In genomic region chr22:42560781-42561180, GRCh38 we compare ENCODE assay signal across 9 cellular contexts. TPM values are rescaled to one million over a fixed set of nuclear protein-coding genes. Genes with fewer than 3 reads are reported as not detected.
DNase-seq lines count a peak whose midpoint lies in the region; ATAC-seq and TF ChIP-seq lines count a peak whose summit lies in the region.
"Had no signal": no experiment of that assay in that cellular context is flagged by ENCODE, and none has a peak within 500 bp of the region (broad histone marks: within the 10 kb centered on the region; RNA-seq: fewer than 3 reads in every experiment).

No MANE protein-coding gene starts in this region.

- ATAC-seq in RWPE2 (ENCODE audit: low read depth) (0 out of 3 replicates have a peak, but pooled peaks have one; percentile 8), GM19463 (IDR thresholded peaks at IDR 0.05; ENCODE audit: unreplicated experiment) (no peak)

- H3K27me3 ChIP-seq in RWPE2 (ENCODE audit: insufficient read depth, poor library complexity, severe bottlenecking) (no peaks in the 10 kb centered on the region), thyroid gland (no peaks in the 10 kb centered on the region)

- 22 to 56% methylated on average over 7 of the region's 7 CpGs for WGBS in thyroid gland, 2 donors
- 76 to 77% methylated on average over 7 of the region's 7 CpGs for WGBS in lower leg skin, 2 donors

- H3K9me3 ChIP-seq in RWPE2 (ENCODE audit: severe bottlenecking) (no peaks in the 10 kb centered on the region), thyroid gland (no peaks in the 10 kb centered on the region)

- intact Hi-C loops in activated CD4-positive, alpha-beta T cell treated with anti-CD3 and anti-CD28 coated beads, Interleukin-2, amount 10 ng/mL, durations not matched to agents 24 days and 14 days (cut with micrococcal nuclease): no loop called here
- intact Hi-C loops in thyroid gland (cut with DNase I): no loop called here
- intact Hi-C loops in lower leg skin (cut with DNase I; ENCODE audit: low total_unique reads): no loop called here

- H3K9me3 Mint-ChIP-seq in activated CD4-positive, alpha-beta T cell treated with anti-CD3 and anti-CD28 coated beads, Interleukin-2, amount 10 ng/mL, durations not matched to agents 24 days and 14 days: no peaks in the 10 kb centered on the region

- no peak overlapping the region for H3K27ac ChIP-seq in RWPE2 (ENCODE audit: poor library complexity, severe bottlenecking)
- peak overlapping the region in 2 of 3 donors; percentile 10 to 51 for H3K27ac ChIP-seq in thyroid gland

- H3K4me1 ChIP-seq in RWPE2 (ENCODE audit: insufficient read depth, poor library complexity, severe bottlenecking): peaks cover 3% of the 10 kb centered on the region
- H3K4me1 ChIP-seq in thyroid gland: peaks cover 19 to 28% of the 10 kb centered on the region in 2 donors

- no peak overlapping the region for H3K4me3 ChIP-seq in RWPE2 (ENCODE audit: severe bottlenecking)
- H3K4me3 ChIP-seq in thyroid gland (replicated peaks in 1 of 3): no peak overlapping the region
- H3K4me3 ChIP-seq in lower leg skin (ENCODE audit: low read depth, poor library complexity, severe bottlenecking): no peak overlapping the region

- TF ChIP-seq CTCF in RWPE2 (IDR thresholded peaks at IDR 0.05; ENCODE audit: poor library complexity, severe bottlenecking): peak; percentile 29
- TF ChIP-seq CTCF in thyroid gland (IDR thresholded peaks at IDR 0.05): peak in 4 of 6 experiments; percentile 19 to 39 (median 32)
- TF ChIP-seq CTCF in lower leg skin (IDR thresholded peaks at IDR 0.05): no peak

- H3K36me3 Mint-ChIP-seq in activated CD4-positive, alpha-beta T cell treated with anti-CD3 and anti-CD28 coated beads, Interleukin-2, amount 10 ng/mL, durations not matched to agents 24 days and 14 days (ENCODE audit: low read depth): no peaks in the 10 kb centered on the region

- no peaks in the 10 kb centered on the region for H3K36me3 ChIP-seq in RWPE2 (ENCODE audit: low read depth)
- H3K36me3 ChIP-seq in thyroid gland: no peaks in the 10 kb centered on the region

- DNase-seq in activated CD4-positive, alpha-beta T cell treated with anti-CD3 and anti-CD28 coated beads, Interleukin-2, amount 10 ng/mL, durations not matched to agents 24 days and 14 days: peak; percentile 69
- DNase-seq in activated CD4-positive, alpha-beta T cell treated with anti-CD3 and anti-CD28 coated beads, Interleukin-2, amount 50 U/mL, for 1 hour: no peak
- DNase-seq in RWPE2 (ENCODE audit: low spot score) (no peak), glomerular visceral epithelial cell (ENCODE audit: extremely low spot score) (peak; percentile 16), thyroid gland (no peak), superior temporal gyrus (ENCODE audit: extremely low spot score) (no peak), lower leg skin (ENCODE audit: low spot score in 2 of 2) (no peak)
- DNase-seq: T1000 had no signal

- H3K4me1 Mint-ChIP-seq in activated CD4-positive, alpha-beta T cell treated with anti-CD3 and anti-CD28 coated beads, Interleukin-2, amount 10 ng/mL, durations not matched to agents 24 days and 14 days: peaks cover 3% of the 10 kb centered on the region

- H3K27ac Mint-ChIP-seq in activated CD4-positive, alpha-beta T cell treated with anti-CD3 and anti-CD28 coated beads, Interleukin-2, amount 10 ng/mL, durations not matched to agents 24 days and 14 days: no peak overlapping the region

- H3K27me3 Mint-ChIP-seq in activated CD4-positive, alpha-beta T cell treated with anti-CD3 and anti-CD28 coated beads, Interleukin-2, amount 10 ng/mL, durations not matched to agents 24 days and 14 days: no peaks in the 10 kb centered on the region

- TF ChIP-seq POLR2A in thyroid gland (IDR thresholded peaks at IDR 0.05) (no peak), lower leg skin (IDR thresholded peaks at IDR 0.05) (no peak)

- H3K4me3 Mint-ChIP-seq in activated CD4-positive, alpha-beta T cell treated with anti-CD3 and anti-CD28 coated beads, Interleukin-2, amount 10 ng/mL, durations not matched to agents 24 days and 14 days: no peak overlapping the region

RNA-seq across cellular contexts. Expression of gene SERHL2, which starts 7.0 kb away (rescaled TPM):
- 2.2 and 2.3 TPM in 2 replicates for total RNA-seq in activated CD4-positive, alpha-beta T cell treated with anti-CD3 and anti-CD28 coated beads, Interleukin-2, amount 10 ng/mL, durations not matched to agents 24 days and 14 days
- total RNA-seq in thyroid gland: 1 to 10 TPM in 2 of 4 donors, under 1 TPM in 1, not detected in 1; 0.83 to 5.1 (median 3.1) TPM
- 10 to 100 TPM; 13.1 to 39.5 (median 18.2) TPM for total RNA-seq in lower leg skin

RNA-seq across cellular contexts. Expression of gene RRP7A, which starts 41.2 kb away (rescaled TPM):
- 141 and 150 TPM in 2 replicates for total RNA-seq in activated CD4-positive, alpha-beta T cell treated with anti-CD3 and anti-CD28 coated beads, Interleukin-2, amount 10 ng/mL, durations not matched to agents 24 days and 14 days
- total RNA-seq in thyroid gland: 10 to 100 TPM; 20.2 to 27.8 (median 26.8) TPM
- 10 to 100 TPM; 14.4 to 35.2 (median 27.1) TPM for total RNA-seq in lower leg skin

RNA-seq across cellular contexts. Expression of gene POLDIP3, which starts 53.9 kb away (rescaled TPM):
- 75.4 and 85.3 TPM in 2 replicates for total RNA-seq in activated CD4-positive, alpha-beta T cell treated with anti-CD3 and anti-CD28 coated beads, Interleukin-2, amount 10 ng/mL, durations not matched to agents 24 days and 14 days
- total RNA-seq in thyroid gland (10 to 100 TPM; 46.1 to 55.4 (median 49.8) TPM), lower leg skin (10 to 100 TPM; 29.6 to 41.8 (median 40.8) TPM)

Comparison
In these comparisons a context has a peak if more than half of its experiments do, and no peak if none do; other contexts are left out.
1. DNase-seq: peak in activated CD4-positive, alpha-beta T cell treated with anti-CD3 and anti-CD28 coated beads, Interleukin-2, amount 10 ng/mL, durations not matched to agents 24 days and 14 days (single experiment) and glomerular visceral epithelial cell (single experiment); none in activated CD4-positive, alpha-beta T cell treated with anti-CD3 and anti-CD28 coated beads, Interleukin-2, amount 50 U/mL, for 1 hour (single experiment), RWPE2 (single experiment), thyroid gland (0 of 2), superior temporal gyrus (single experiment) and lower leg skin (0 of 2).
2. CTCF ChIP-seq: peak in RWPE2 (single experiment) and thyroid gland (4 of 6); none in lower leg skin (0 of 3).